ENCODE assay signal across 21 cellular contexts in the genomic region with DNA sequence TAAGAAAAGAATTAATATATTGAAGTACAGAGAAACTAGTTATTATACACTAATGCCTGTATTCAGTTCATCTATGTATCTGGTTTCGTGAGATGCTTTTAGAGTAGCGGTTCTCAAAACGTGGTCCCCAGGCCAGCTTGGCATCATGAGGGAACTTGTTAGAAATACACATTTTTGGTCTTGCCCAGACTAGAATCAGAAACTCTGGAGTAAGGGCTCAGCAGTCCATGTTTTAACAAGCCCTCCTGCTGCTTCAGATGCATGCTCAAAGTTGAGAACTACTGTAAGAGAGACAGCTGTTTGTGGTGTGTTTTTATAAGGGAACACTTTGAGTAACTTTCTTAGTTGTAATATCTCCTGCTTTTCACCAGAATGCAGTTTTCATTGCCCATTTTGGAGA. TPM values are rescaled to one million over a fixed set of nuclear protein-coding genes. Genes with fewer than 3 reads are reported as not detected.
DNase-seq lines count a peak whose midpoint lies in the region; TF ChIP-seq lines count a peak whose summit lies in the region.
"Had no signal": no experiment of that assay in that cellular context is flagged by ENCODE, and none has a peak within 500 bp of the region (broad histone marks: within the 10 kb centered on the region; RNA-seq: fewer than 3 reads in every experiment).

No MANE protein-coding gene starts in this region.

- H3K36me3 ChIP-seq in mammary epithelial cell (ENCODE audit: insufficient read depth, low read length): peaks cover 29% of the 10 kb centered on the region

- no peak overlapping the region for H2AFZ ChIP-seq in mammary epithelial cell (ENCODE audit: low read depth, low read length)

- in situ Hi-C loops in mammary epithelial cell (cut with MboI; ENCODE audit: low sequenced_read_pairs in 2 of 2): no loop called here

- H3K9ac ChIP-seq in mammary epithelial cell (ENCODE audit: insufficient read depth, low read length): no peak overlapping the region
- H3K9ac ChIP-seq: BLaER1 treated with 17β-estradiol and CSF1 and Interleukin-3, amounts not matched to agents 10 nM and 100 nM had no signal

- H3K4me1 Mint-ChIP-seq in MCF 10A (ENCODE audit: insufficient read depth, unreplicated experiment): no peaks in the 10 kb centered on the region

- H3K36me3 Mint-ChIP-seq in MCF 10A (ENCODE audit: insufficient read depth, unreplicated experiment): peaks cover 70% of the 10 kb centered on the region

- H4K20me1 ChIP-seq in mammary epithelial cell (ENCODE audit: insufficient read depth, low read length): no peaks in the 10 kb centered on the region

- no peaks in the 10 kb centered on the region for H3K27me3 Mint-ChIP-seq in MCF 10A (ENCODE audit: insufficient read depth, unreplicated experiment)
- H3K27me3 Mint-ChIP-seq: CD4-positive, alpha-beta T cell had no signal

- no peaks in the 10 kb centered on the region for H3K4me1 ChIP-seq in mammary epithelial cell (ENCODE audit: insufficient read depth, low read length)

- POLR2A ChIA-PET in MCF 10A (lab: Yijun Ruan, JAX): interaction anchor here (1.0 kb wide), 1 partner anchor 19 kb away, joined by 3 read pairs; no protein-coding TSS in a partner anchor

- H3K4me2 ChIP-seq in mammary epithelial cell (ENCODE audit: insufficient read depth, low read depth, low read length): no peak overlapping the region
- H3K4me2 ChIP-seq: A549; BLaER1 treated with 17β-estradiol and CSF1 and Interleukin-3, amounts not matched to agents 10 nM and 100 nM had no signal

- no peak overlapping the region for H3K4me3 ChIP-seq in mammary epithelial cell (replicated peaks in 1 of 3; ENCODE audit: insufficient read depth in 1 of 3, low read depth in 2 of 3, low read length in 3 of 3)
- no peak overlapping the region for H3K4me3 ChIP-seq in choroid plexus epithelial cell (ENCODE audit: low read depth, low read length)
- H3K4me3 ChIP-seq: A549; BLaER1 treated with 17β-estradiol and CSF1 and Interleukin-3, amounts not matched to agents 10 nM and 100 nM had no signal

- WGBS in mammary epithelial cell (ENCODE audit: low coverage, missing lambda C conversion rate): 51% methylated on average over 3 of the region's 3 CpGs

- DNase-seq in mammary epithelial cell (peak; percentile 26), MCF 10A (ENCODE audit: unreplicated experiment) (no peak), choroid plexus epithelial cell (ENCODE audit: low read depth) (peak; percentile 9), kidney glomerular epithelial cell (lab: John Stamatoyannopoulos, UW) (peak; percentile 16), NCI-H82 (lab: John Stamatoyannopoulos, UW) (no peak), NCI-H1436 treated with DMSO at 0.1 percent for 48 hours (lab: John Stamatoyannopoulos, UW) (no peak)
- no peak for DNase-seq in stimulated activated CD4-positive, alpha-beta T cell treated with anti-CD3 and anti-CD28 coated beads, Interleukin-15, amount 100 ng/mL, for 24 hours
- DNase-seq: AML-193; CD4-positive, alpha-beta T cell; GOT3; HCEC 1CT; NCI-H1092 treated with DMSO at 0.1 percent for 48 hours; NCI-H1436; NCI-H2029; NCI-H2227 treated with DMSO at 0.1 percent for 48 hours; NCI-H526 treated with DMSO at 0.1 percent for 48 hours; Right ventricle myocardium superior; RPMI8226 had no signal

- H3K9me3 ChIP-seq in mammary epithelial cell (replicated peaks; ENCODE audit: insufficient read depth, low read length): no peaks in the 10 kb centered on the region
- H3K9me3 ChIP-seq: A549; BLaER1 treated with 17β-estradiol and CSF1 and Interleukin-3, amounts not matched to agents 10 nM and 100 nM had no signal

- BruUV-seq in mammary epithelial cell (replicated peaks; lab: Mats Ljungman, UMichigan): no TSS peak
- no TSS peak for BruUV-seq in MCF 10A (replicated peaks; lab: Mats Ljungman, UMichigan)

- H3K27ac Mint-ChIP-seq in MCF 10A (ENCODE audit: low read depth, unreplicated experiment): no peak overlapping the region
- H3K27ac Mint-ChIP-seq: CD4-positive, alpha-beta T cell had no signal

- intact Hi-C loops in mammary epithelial cell (cut with micrococcal nuclease): no loop called here
- intact Hi-C loops in MCF 10A (cut with micrococcal nuclease): no loop called here

- no peak overlapping the region for H3K4me3 Mint-ChIP-seq in MCF 10A (ENCODE audit: unreplicated experiment)
- H3K4me3 Mint-ChIP-seq: CD4-positive, alpha-beta T cell had no signal

- peaks cover 10% of the 10 kb centered on the region for H3K9me3 Mint-ChIP-seq in MCF 10A (ENCODE audit: unreplicated experiment)
- H3K9me3 Mint-ChIP-seq: CD4-positive, alpha-beta T cell had no signal

- no peak overlapping the region for H3K27ac ChIP-seq in mammary epithelial cell (ENCODE audit: insufficient read depth, low read depth, low read length)
- H3K27ac ChIP-seq: A549; BLaER1 treated with 17β-estradiol and CSF1 and Interleukin-3, amounts not matched to agents 10 nM and 100 nM; HL-60 had no signal

- H3K79me2 ChIP-seq in mammary epithelial cell (ENCODE audit: insufficient read depth, low read length): peaks cover 84% of the 10 kb centered on the region

- H3K27me3 ChIP-seq in mammary epithelial cell (ENCODE audit: insufficient read depth, low read length): no peaks in the 10 kb centered on the region
- H3K27me3 ChIP-seq: BLaER1 treated with 17β-estradiol and CSF1 and Interleukin-3, amounts not matched to agents 10 nM and 100 nM had no signal

- dilution Hi-C loops in mammary epithelial cell (cut with HindIII; ENCODE audit: low sequenced_read_pairs): no loop called here

- TF ChIP-seq CTCF in mammary epithelial cell (conservative IDR thresholded peaks at IDR 0.05 in 1 of 2, IDR thresholded peaks at IDR 0.05 in 1 of 2; ENCODE audit: extremely low read depth in 1 of 2, insufficient read depth in 1 of 2, low read depth in 1 of 2, low read length in 2 of 2) (no peak), MCF 10A (IDR thresholded peaks at IDR 0.05; ENCODE audit: unreplicated experiment) (no peak), choroid plexus epithelial cell (conservative IDR thresholded peaks at IDR 0.05; ENCODE audit: low read depth, low read length) (no peak)

- CTCF ChIA-PET in mammary epithelial cell (lab: Charles Lee; ENCODE audit: low non-redundant PET): no interaction called here
- CTCF ChIA-PET in MCF 10A (lab: Yijun Ruan, JAX): interaction anchor here (0.6 kb wide), 2 partner anchors 33 to 842 kb away, joined by 3 read pairs; no protein-coding TSS in a partner anchor

RNA-seq across cellular contexts. Expression of a gene that starts 18.1 kb away (rescaled TPM):
- total RNA-seq in mammary epithelial cell (10 to 100 TPM; 65.1 to 69.5 TPM), MCF 10A (2022) (57.4 and 64.9 TPM in 2 replicates)
- 15.2 TPM for polyA plus RNA-seq in mammary epithelial cell
- polyA minus RNA-seq in mammary epithelial cell: 23.3 TPM

Comparison
In these comparisons a context has a peak if more than half of its experiments do, and no peak if none do; other contexts are left out.
1. DNase-seq: peak in mammary epithelial cell (single experiment), choroid plexus epithelial cell (single experiment) and kidney glomerular epithelial cell (single experiment); none in MCF 10A (single experiment), stimulated activated CD4-positive, alpha-beta T cell treated with anti-CD3 and anti-CD28 coated beads, Interleukin-15, amount 100 ng/mL, for 24 hours (single experiment), NCI-H82 (single experiment) and NCI-H1436 treated with DMSO at 0.1 percent for 48 hours (single experiment).